2 cellular contexts compared by ENCODE assay signal in genomic region chr1:21594495-21594894, GRCh38.
TF ChIP-seq lines count a peak whose summit lies in the region.

No MANE protein-coding gene starts in this region.

TF ChIP-seq in A549, 52 proteins besides CTCF, POLR2A, EP300 and RAD21 (continued from another document):
- peak; percentile 59; the same call in 1 of the 2 replicates for TF ChIP-seq REST (IDR thresholded peaks at IDR 0.05)

TF ChIP-seq in HEK293, 187 proteins besides CTCF, POLR2A, EP300 and RAD21 (continued from another document):
- peak; percentile 77 for TF ChIP-seq REST (tag by site-specific recombination; IDR thresholded peaks at IDR 0.05)
- no peak for TF ChIP-seq ZSCAN18 (tag by site-specific recombination; IDR thresholded peaks at IDR 0.05)
- 0 out of 2 replicates have a peak, but pooled peaks have one; percentile 36 for TF ChIP-seq ZIC2 (tag by site-specific recombination; IDR thresholded peaks at IDR 0.05)
